ENCODE assay signal across 1 cellular context in the genomic region with DNA sequence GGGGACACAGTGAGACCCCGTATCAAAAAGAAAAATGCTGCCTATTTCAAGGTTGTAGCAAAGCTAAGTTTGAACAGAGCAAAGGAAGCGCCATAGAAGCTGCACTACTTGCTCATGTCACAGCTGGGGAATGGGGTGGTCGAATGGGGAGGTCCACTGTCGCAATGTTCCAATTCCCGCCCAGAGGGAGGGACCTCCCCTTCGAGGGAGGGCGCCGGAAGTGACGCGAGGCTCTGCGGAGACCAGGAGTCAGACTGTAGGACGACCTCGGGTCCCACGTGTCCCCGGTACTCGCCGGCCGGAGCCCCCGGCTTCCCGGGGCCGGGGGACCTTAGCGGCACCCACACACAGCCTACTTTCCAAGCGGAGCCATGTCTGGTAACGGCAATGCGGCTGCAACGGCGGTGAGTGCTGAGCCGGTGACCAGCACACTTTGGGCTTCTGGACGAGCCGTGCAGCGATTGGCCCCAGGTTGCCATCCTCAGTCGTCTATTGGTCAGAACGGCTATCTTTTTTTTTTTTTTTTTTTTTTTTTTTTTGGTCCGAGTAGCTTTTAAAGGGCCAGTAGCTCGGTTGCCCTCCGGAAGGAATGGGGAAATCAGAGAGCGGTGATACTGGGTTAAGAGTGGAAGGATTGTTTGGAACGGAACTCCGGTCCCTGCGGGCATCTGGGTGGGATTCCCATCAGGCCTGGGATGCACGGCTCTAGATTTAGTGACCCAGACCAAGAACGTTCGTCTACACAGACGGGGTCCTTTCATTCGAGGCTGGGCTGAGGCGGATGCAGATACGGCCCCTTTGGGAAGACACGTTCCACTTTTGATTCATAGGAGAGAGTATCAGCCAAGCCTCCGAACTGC.
A peak's percentile ranks its signal among the peaks of the same experiment; 100 is the strongest.
TF ChIP-seq lines count a peak whose summit lies in the region.

Gene HMBS, plus strand, starts transcription at position 219 of the 860 bp plus-strand sequence. Its CDS starts 153 bp downstream, at position 372.

TF ChIP-seq in HepG2, 621 proteins besides CTCF, POLR2A, EP300 and RAD21 (continued from another document and continues in another):
- TF ChIP-seq ZNF660 (CRISPR knock-in tag; IDR thresholded peaks at IDR 0.05; ENCODE audit: borderline replicate concordance, low read depth), result no peak
- no peak for TF ChIP-seq ATF7-NPFF (CRISPR knock-in tag; IDR thresholded peaks at IDR 0.05; ENCODE audit: low read depth)
- TF ChIP-seq HNRNPLL (IDR thresholded peaks at IDR 0.05; ENCODE audit: low read depth, low read length, poor library complexity, severe bottlenecking), result peak; percentile 56
- TF ChIP-seq ZNF720 (CRISPR knock-in tag; IDR thresholded peaks at IDR 0.05), result no peak
- TF ChIP-seq ZNF780A (CRISPR knock-in tag; IDR thresholded peaks at IDR 0.05), result no peak
- no peak for TF ChIP-seq HNRNPK (IDR thresholded peaks at IDR 0.05; ENCODE audit: low read depth, low read length, poor library complexity, severe bottlenecking)
- no peak for TF ChIP-seq SMARCC2 (IDR thresholded peaks at IDR 0.05)
- TF ChIP-seq ZNF430 (CRISPR knock-in tag; IDR thresholded peaks at IDR 0.05), result peak; percentile 64; the same call in 1 of the 2 replicates
- no peak for TF ChIP-seq ZNF576 (CRISPR knock-in tag; IDR thresholded peaks at IDR 0.05)
- TF ChIP-seq, protein P1, sequence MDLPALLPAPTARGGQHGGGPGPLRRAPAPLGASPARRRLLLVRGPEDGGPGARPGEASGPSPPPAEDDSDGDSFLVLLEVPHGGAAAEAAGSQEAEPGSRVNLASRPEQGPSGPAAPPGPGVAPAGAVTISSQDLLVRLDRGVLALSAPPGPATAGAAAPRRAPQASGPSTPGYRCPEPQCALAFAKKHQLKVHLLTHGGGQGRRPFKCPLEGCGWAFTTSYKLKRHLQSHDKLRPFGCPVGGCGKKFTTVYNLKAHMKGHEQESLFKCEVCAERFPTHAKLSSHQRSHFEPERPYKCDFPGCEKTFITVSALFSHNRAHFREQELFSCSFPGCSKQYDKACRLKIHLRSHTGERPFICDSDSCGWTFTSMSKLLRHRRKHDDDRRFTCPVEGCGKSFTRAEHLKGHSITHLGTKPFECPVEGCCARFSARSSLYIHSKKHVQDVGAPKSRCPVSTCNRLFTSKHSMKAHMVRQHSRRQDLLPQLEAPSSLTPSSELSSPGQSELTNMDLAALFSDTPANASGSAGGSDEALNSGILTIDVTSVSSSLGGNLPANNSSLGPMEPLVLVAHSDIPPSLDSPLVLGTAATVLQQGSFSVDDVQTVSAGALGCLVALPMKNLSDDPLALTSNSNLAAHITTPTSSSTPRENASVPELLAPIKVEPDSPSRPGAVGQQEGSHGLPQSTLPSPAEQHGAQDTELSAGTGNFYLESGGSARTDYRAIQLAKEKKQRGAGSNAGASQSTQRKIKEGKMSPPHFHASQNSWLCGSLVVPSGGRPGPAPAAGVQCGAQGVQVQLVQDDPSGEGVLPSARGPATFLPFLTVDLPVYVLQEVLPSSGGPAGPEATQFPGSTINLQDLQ (CRISPR knock-in tag; IDR thresholded peaks at IDR 0.05), result no peak
- TF ChIP-seq THAP8 (CRISPR knock-in tag; IDR thresholded peaks at IDR 0.05; ENCODE audit: borderline replicate concordance), result 0 out of 2 replicates have a peak, but pooled peaks have one; percentile 23
- TF ChIP-seq ZNF18 (CRISPR knock-in tag; IDR thresholded peaks at IDR 0.05; ENCODE audit: insufficient replicate concordance), result no peak
- TF ChIP-seq BHLHE40 (IDR thresholded peaks at IDR 0.05; ENCODE audit: low read length), result no peak
- no peak for TF ChIP-seq CERS6 (CRISPR knock-in tag; IDR thresholded peaks at IDR 0.05)
- TF ChIP-seq, protein P2, sequence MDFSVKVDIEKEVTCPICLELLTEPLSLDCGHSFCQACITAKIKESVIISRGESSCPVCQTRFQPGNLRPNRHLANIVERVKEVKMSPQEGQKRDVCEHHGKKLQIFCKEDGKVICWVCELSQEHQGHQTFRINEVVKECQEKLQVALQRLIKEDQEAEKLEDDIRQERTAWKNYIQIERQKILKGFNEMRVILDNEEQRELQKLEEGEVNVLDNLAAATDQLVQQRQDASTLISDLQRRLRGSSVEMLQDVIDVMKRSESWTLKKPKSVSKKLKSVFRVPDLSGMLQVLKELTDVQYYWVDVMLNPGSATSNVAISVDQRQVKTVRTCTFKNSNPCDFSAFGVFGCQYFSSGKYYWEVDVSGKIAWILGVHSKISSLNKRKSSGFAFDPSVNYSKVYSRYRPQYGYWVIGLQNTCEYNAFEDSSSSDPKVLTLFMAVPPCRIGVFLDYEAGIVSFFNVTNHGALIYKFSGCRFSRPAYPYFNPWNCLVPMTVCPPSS (IDR thresholded peaks at IDR 0.05), result no peak
- peak; percentile 63; the same call in 1 of the 2 replicates for TF ChIP-seq ZNF547 (CRISPR knock-in tag; IDR thresholded peaks at IDR 0.05)
- no peak for TF ChIP-seq ZNF740 (CRISPR knock-in tag; IDR thresholded peaks at IDR 0.05)
- TF ChIP-seq ZFP41 (CRISPR knock-in tag; IDR thresholded peaks at IDR 0.05; ENCODE audit: borderline replicate concordance), result no peak
- no peak for TF ChIP-seq HOXA9 (CRISPR knock-in tag; IDR thresholded peaks at IDR 0.05; ENCODE audit: borderline replicate concordance)
- TF ChIP-seq ATF3 (CRISPR knock-in tag; IDR thresholded peaks at IDR 0.05), result no peak
- peak; percentile 94; the same call in 1 of the 2 replicates for TF ChIP-seq ZNF235 (CRISPR knock-in tag; IDR thresholded peaks at IDR 0.05; ENCODE audit: borderline replicate concordance)
- no peak for TF ChIP-seq SMAD1 (CRISPR knock-in tag; IDR thresholded peaks at IDR 0.05; ENCODE audit: borderline replicate concordance, low read depth)
- no peak for TF ChIP-seq MAFG (CRISPR knock-in tag; IDR thresholded peaks at IDR 0.05)
- TF ChIP-seq GPN1 (CRISPR knock-in tag; IDR thresholded peaks at IDR 0.05; ENCODE audit: borderline replicate concordance), result no peak
- TF ChIP-seq, protein P3, sequence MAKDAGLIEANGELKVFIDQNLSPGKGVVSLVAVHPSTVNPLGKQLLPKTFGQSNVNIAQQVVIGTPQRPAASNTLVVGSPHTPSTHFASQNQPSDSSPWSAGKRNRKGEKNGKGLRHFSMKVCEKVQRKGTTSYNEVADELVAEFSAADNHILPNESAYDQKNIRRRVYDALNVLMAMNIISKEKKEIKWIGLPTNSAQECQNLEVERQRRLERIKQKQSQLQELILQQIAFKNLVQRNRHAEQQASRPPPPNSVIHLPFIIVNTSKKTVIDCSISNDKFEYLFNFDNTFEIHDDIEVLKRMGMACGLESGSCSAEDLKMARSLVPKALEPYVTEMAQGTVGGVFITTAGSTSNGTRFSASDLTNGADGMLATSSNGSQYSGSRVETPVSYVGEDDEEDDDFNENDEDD (CRISPR knock-in tag; IDR thresholded peaks at IDR 0.05; ENCODE audit: borderline replicate concordance), result peak; percentile 99
- TF ChIP-seq SNRNP70 (IDR thresholded peaks at IDR 0.05; ENCODE audit: low read depth, low read length), result no peak
- TF ChIP-seq ZSCAN31 (CRISPR knock-in tag; IDR thresholded peaks at IDR 0.05; ENCODE audit: low read depth), result peak; percentile 82; the same call in 1 of the 2 replicates
- TF ChIP-seq REPIN1 (CRISPR knock-in tag; IDR thresholded peaks at IDR 0.05; ENCODE audit: borderline replicate concordance, low read depth), result peak; percentile 84
- no peak for TF ChIP-seq ZBTB21 (CRISPR knock-in tag; IDR thresholded peaks at IDR 0.05)
- TF ChIP-seq, protein P4, sequence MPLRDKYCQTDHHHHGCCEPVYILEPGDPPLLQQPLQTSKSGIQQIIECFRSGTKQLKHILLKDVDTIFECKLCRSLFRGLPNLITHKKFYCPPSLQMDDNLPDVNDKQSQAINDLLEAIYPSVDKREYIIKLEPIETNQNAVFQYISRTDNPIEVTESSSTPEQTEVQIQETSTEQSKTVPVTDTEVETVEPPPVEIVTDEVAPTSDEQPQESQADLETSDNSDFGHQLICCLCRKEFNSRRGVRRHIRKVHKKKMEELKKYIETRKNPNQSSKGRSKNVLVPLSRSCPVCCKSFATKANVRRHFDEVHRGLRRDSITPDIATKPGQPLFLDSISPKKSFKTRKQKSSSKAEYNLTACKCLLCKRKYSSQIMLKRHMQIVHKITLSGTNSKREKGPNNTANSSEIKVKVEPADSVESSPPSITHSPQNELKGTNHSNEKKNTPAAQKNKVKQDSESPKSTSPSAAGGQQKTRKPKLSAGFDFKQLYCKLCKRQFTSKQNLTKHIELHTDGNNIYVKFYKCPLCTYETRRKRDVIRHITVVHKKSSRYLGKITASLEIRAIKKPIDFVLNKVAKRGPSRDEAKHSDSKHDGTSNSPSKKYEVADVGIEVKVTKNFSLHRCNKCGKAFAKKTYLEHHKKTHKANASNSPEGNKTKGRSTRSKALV (CRISPR knock-in tag; IDR thresholded peaks at IDR 0.05), result no peak
- peak; percentile 93 for TF ChIP-seq E2F5 (CRISPR knock-in tag; conservative IDR thresholded peaks at IDR 0.05)
- TF ChIP-seq, protein P5, sequence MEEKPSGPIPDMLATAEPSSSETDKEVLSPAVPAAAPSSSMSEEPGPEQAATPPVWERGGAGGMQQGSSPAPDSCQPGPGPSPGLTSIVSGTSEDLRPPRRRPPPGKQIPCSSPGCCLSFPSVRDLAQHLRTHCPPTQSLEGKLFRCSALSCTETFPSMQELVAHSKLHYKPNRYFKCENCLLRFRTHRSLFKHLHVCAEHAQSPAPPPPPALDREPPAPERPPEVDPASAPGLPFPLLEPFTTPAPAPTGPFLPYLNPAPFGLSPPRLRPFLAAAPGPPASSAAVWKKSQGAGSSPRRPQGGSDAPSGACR (CRISPR knock-in tag; IDR thresholded peaks at IDR 0.05), result 0 out of 2 replicates have a peak, but pooled peaks have one; percentile 30
- TF ChIP-seq ZNF75D (CRISPR knock-in tag; IDR thresholded peaks at IDR 0.05; ENCODE audit: borderline replicate concordance), result no peak
- TF ChIP-seq FOXK1 (CRISPR knock-in tag; IDR thresholded peaks at IDR 0.05; ENCODE audit: borderline replicate concordance, low read depth), result no peak
- peak; percentile 85 for TF ChIP-seq ZSCAN29 (CRISPR knock-in tag; conservative IDR thresholded peaks at IDR 0.05)
- no peak for TF ChIP-seq MAFK (conservative IDR thresholded peaks at IDR 0.05 in 1 of 2, IDR thresholded peaks at IDR 0.05 in 1 of 2; ENCODE audit: low read length in 2 of 2)
- TF ChIP-seq, protein P6, sequence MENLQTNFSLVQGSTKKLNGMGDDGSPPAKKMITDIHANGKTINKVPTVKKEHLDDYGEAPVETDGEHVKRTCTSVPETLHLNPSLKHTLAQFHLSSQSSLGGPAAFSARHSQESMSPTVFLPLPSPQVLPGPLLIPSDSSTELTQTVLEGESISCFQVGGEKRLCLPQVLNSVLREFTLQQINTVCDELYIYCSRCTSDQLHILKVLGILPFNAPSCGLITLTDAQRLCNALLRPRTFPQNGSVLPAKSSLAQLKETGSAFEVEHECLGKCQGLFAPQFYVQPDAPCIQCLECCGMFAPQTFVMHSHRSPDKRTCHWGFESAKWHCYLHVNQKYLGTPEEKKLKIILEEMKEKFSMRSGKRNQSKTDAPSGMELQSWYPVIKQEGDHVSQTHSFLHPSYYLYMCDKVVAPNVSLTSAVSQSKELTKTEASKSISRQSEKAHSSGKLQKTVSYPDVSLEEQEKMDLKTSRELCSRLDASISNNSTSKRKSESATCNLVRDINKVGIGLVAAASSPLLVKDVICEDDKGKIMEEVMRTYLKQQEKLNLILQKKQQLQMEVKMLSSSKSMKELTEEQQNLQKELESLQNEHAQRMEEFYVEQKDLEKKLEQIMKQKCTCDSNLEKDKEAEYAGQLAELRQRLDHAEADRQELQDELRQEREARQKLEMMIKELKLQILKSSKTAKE (CRISPR knock-in tag; IDR thresholded peaks at IDR 0.05; ENCODE audit: borderline replicate concordance), result no peak
- TF ChIP-seq ZNF724P (CRISPR knock-in tag; IDR thresholded peaks at IDR 0.05; ENCODE audit: borderline replicate concordance), result peak; percentile 57; the same call in 1 of the 2 replicates
- peak; percentile 31; the same call in 1 of the 2 replicates for TF ChIP-seq HCFC1 (IDR thresholded peaks at IDR 0.05; ENCODE audit: low read depth, low read length)
- peak; percentile 79; the same call in 1 of the 2 replicates for TF ChIP-seq ZNF556 (CRISPR knock-in tag; IDR thresholded peaks at IDR 0.05; ENCODE audit: borderline replicate concordance)
